ENCODE assay signal across 16 cellular contexts in genomic region chr4:40531636-40532023, GRCh38.
DNase-seq lines count a peak whose midpoint lies in the region; ATAC-seq, FAIRE-seq and TF ChIP-seq lines count a peak whose summit lies in the region.
"Had no signal": no experiment of that assay in that cellular context is flagged by ENCODE, and none has a peak within 500 bp of the region (broad histone marks: within the 10 kb centered on the region; RNA-seq: fewer than 3 reads in every experiment).

No MANE protein-coding gene starts in this region.

- H3K9me3 ChIP-seq in K562 (replicated peaks; ENCODE audit: control insufficient read depth, insufficient read depth, low read depth, low read length) (no peaks in the 10 kb centered on the region), psoas muscle (no peaks in the 10 kb centered on the region)
- H3K9me3 ChIP-seq: BLaER1 treated with 17β-estradiol and CSF1 and Interleukin-3, amounts not matched to agents 10 nM and 100 nM had no signal

- TF ChIP-seq POLR2A in K562 (conservative IDR thresholded peaks at IDR 0.05): no peak

- H3K9me3 Mint-ChIP-seq in activated naive CD8-positive, alpha-beta T cell treated with anti-CD3 and anti-CD28 coated beads, Interleukin-2, amount 50 U/mL, for 24 hours: no peaks in the 10 kb centered on the region
- no peaks in the 10 kb centered on the region for H3K9me3 Mint-ChIP-seq in activated naive CD8-positive, alpha-beta T cell treated with anti-CD3 and anti-CD28 coated beads for 36 hours
- no peaks in the 10 kb centered on the region for H3K9me3 Mint-ChIP-seq in type B pancreatic cell
- H3K9me3 Mint-ChIP-seq: CD4-positive, alpha-beta T cell; H9 had no signal

- peaks cover 15% of the 10 kb centered on the region for H3K4me1 Mint-ChIP-seq in activated naive CD8-positive, alpha-beta T cell treated with anti-CD3 and anti-CD28 coated beads, Interleukin-2, amount 50 U/mL, for 24 hours
- peaks cover 2% of the 10 kb centered on the region for H3K4me1 Mint-ChIP-seq in activated naive CD8-positive, alpha-beta T cell treated with anti-CD3 and anti-CD28 coated beads for 36 hours
- peaks cover 8% of the 10 kb centered on the region for H3K4me1 Mint-ChIP-seq in type B pancreatic cell (ENCODE audit: unreplicated experiment)
- H3K4me1 Mint-ChIP-seq: H9 had no signal

- no peak overlapping the region for H3K4me3 Mint-ChIP-seq in activated naive CD8-positive, alpha-beta T cell treated with anti-CD3 and anti-CD28 coated beads, Interleukin-2, amount 50 U/mL, for 24 hours
- H3K4me3 Mint-ChIP-seq in activated naive CD8-positive, alpha-beta T cell treated with anti-CD3 and anti-CD28 coated beads for 36 hours: no peak overlapping the region
- no peak overlapping the region for H3K4me3 Mint-ChIP-seq in type B pancreatic cell
- H3K4me3 Mint-ChIP-seq: CD4-positive, alpha-beta T cell; H9 had no signal

- no TSS peak for BruUV-seq in K562 (replicated peaks; lab: Mats Ljungman, UMichigan)

- TF ChIP-seq CTCF in K562 (IDR thresholded peaks at IDR 0.05 in 2 of 3, conservative IDR thresholded peaks at IDR 0.05 in 1 of 3; ENCODE audit: insufficient read depth in 2 of 3, low read depth in 1 of 3, low read length in 3 of 3): no peak
- TF ChIP-seq CTCF in type B pancreatic cell (conservative IDR thresholded peaks at IDR 0.05): no peak
- no peak for TF ChIP-seq CTCF in psoas muscle (IDR thresholded peaks at IDR 0.05)

- H2AFZ ChIP-seq in K562 (ENCODE audit: low read depth, low read length): peak overlapping the region; percentile 65

- peak overlapping the region; percentile 67; the same call in 1 of the 2 replicates for H3K4me2 ChIP-seq in K562 (ENCODE audit: insufficient read depth, low read length)
- H3K4me2 ChIP-seq: BLaER1 treated with 17β-estradiol and CSF1 and Interleukin-3, amounts not matched to agents 10 nM and 100 nM had no signal

- intact Hi-C loops in K562 (cut with micrococcal nuclease): no loop called here
- intact Hi-C loops in psoas muscle (cut with DNase I): no loop called here

- no peak for DNase-seq in activated naive CD8-positive, alpha-beta T cell treated with anti-CD3 and anti-CD28 coated beads, Interleukin-2, amount 50 U/mL, for 24 hours
- DNase-seq in activated naive CD8-positive, alpha-beta T cell treated with anti-CD3 and anti-CD28 coated beads for 36 hours: no peak
- DNase-seq in K562 (ENCODE audit: extremely low read depth in 1 of 4, low spot score in 3 of 4) (peak in 1 of 4 experiments; percentile 13), type B pancreatic cell (ENCODE audit: extremely low spot score, unreplicated experiment) (no peak), psoas muscle (no peak), activated gamma-delta T cell treated with Interleukin-2 at 50 U/mL for 16 hours (no peak)
- DNase-seq in activated naive CD4-positive, alpha-beta T cell treated with Interleukin-2 at 50 U/mL for 16 hours: no peak
- DNase-seq: 8988T; ACHN; Calu3; CD4-positive, alpha-beta T cell; DMS 273 treated with DMSO at 0.1 percent for 48 hours; GOT3; H9 had no signal

- H3K36me3 ChIP-seq in K562 (ENCODE audit: control insufficient read depth, insufficient read depth, low read length) (no peaks in the 10 kb centered on the region), psoas muscle (ENCODE audit: insufficient read depth in 1 of 2, low read depth in 1 of 2) (no peaks in the 10 kb centered on the region)

- 14% methylated on average over 3 of the region's 3 CpGs for WGBS in K562 (ENCODE audit: insufficient coverage, low coverage, missing lambda C conversion rate)
- WGBS in psoas muscle, 3 donors: 77 to 86% (median 83%) methylated on average over 3 of the region's 3 CpGs

- H4K20me1 ChIP-seq in K562 (replicated peaks; ENCODE audit: control insufficient read depth, insufficient read depth, low read length): no peaks in the 10 kb centered on the region

- no peak for TF ChIP-seq RAD21 in K562 (CRISPR knock-in tag; conservative IDR thresholded peaks at IDR 0.05 in 1 of 2, IDR thresholded peaks at IDR 0.05 in 1 of 2)

- POLR2A ChIA-PET in K562 (lab: Yijun Ruan, JAX): interaction anchor here (0.7 to 3.2 kb wide), 2 partner anchors 10 to 79 kb away, joined by 3 to 14 read pairs; no protein-coding TSS in a partner anchor

- no peaks in the 10 kb centered on the region for H3K27me3 ChIP-seq in K562 (ENCODE audit: control insufficient read depth in 2 of 2, insufficient read depth in 2 of 2, low read length in 2 of 2)
- no peaks in the 10 kb centered on the region for H3K27me3 ChIP-seq in psoas muscle (ENCODE audit: insufficient read depth in 3 of 3, low read length in 2 of 3)
- H3K27me3 ChIP-seq: BLaER1 treated with 17β-estradiol and CSF1 and Interleukin-3, amounts not matched to agents 10 nM and 100 nM had no signal

- FAIRE-seq in K562 (lab: Jason Lieb, UNC): no peak
- peak; percentile 76 for FAIRE-seq in islet of Langerhans (lab: Jason Lieb, UNC)

- H3K4me1 ChIP-seq in K562 (replicated peaks in 1 of 2; ENCODE audit: control insufficient read depth in 2 of 2, insufficient read depth in 2 of 2, low read length in 2 of 2): peaks cover 7 to 15% of the 10 kb centered on the region in 2 experiments
- H3K4me1 ChIP-seq in psoas muscle: no peaks in the 10 kb centered on the region

- H3K9ac ChIP-seq in K562 (ENCODE audit: insufficient read depth in 1 of 2, low read depth in 2 of 2, low read length in 2 of 2): peak overlapping the region in 1 of 2 experiments; percentile 6; a peak in 1 of 4 replicates
- H3K9ac ChIP-seq: BLaER1 treated with 17β-estradiol and CSF1 and Interleukin-3, amounts not matched to agents 10 nM and 100 nM had no signal

- no peaks in the 10 kb centered on the region for H3K79me2 ChIP-seq in K562 (ENCODE audit: control insufficient read depth, insufficient read depth, low read length)

- H3K9me1 ChIP-seq in K562 (ENCODE audit: control insufficient read depth, insufficient read depth, low read length): no peaks in the 10 kb centered on the region

- H3K4me3 ChIP-seq in K562 (no peak overlapping the region), psoas muscle (no peak overlapping the region)
- H3K4me3 ChIP-seq: BLaER1 treated with 17β-estradiol and CSF1 and Interleukin-3, amounts not matched to agents 10 nM and 100 nM had no signal

- H3K27ac Mint-ChIP-seq in activated naive CD8-positive, alpha-beta T cell treated with anti-CD3 and anti-CD28 coated beads, Interleukin-2, amount 50 U/mL, for 24 hours: peak overlapping the region; percentile 9
- no peak overlapping the region for H3K27ac Mint-ChIP-seq in activated naive CD8-positive, alpha-beta T cell treated with anti-CD3 and anti-CD28 coated beads for 36 hours
- peak overlapping the region; percentile 69 for H3K27ac Mint-ChIP-seq in type B pancreatic cell
- H3K27ac Mint-ChIP-seq: CD4-positive, alpha-beta T cell had no signal

- H3K27ac ChIP-seq in K562 (ENCODE audit: extremely low read depth, low read depth, low read length) (peak overlapping the region; percentile 51), psoas muscle (no peak overlapping the region)
- H3K27ac ChIP-seq: BLaER1 treated with 17β-estradiol and CSF1 and Interleukin-3, amounts not matched to agents 10 nM and 100 nM had no signal

- H3K36me3 Mint-ChIP-seq in activated naive CD8-positive, alpha-beta T cell treated with anti-CD3 and anti-CD28 coated beads, Interleukin-2, amount 50 U/mL, for 24 hours (ENCODE audit: low read depth): no peaks in the 10 kb centered on the region
- H3K36me3 Mint-ChIP-seq in activated naive CD8-positive, alpha-beta T cell treated with anti-CD3 and anti-CD28 coated beads for 36 hours: no peaks in the 10 kb centered on the region
- H3K36me3 Mint-ChIP-seq in type B pancreatic cell: no peaks in the 10 kb centered on the region

- CTCF ChIA-PET in K562 (lab: Yijun Ruan, JAX; ENCODE audit: low intra/inter-chr PET ratio): no interaction called here

- in situ Hi-C loops in K562 (cut with MboI): no loop called here

- peak; percentile 57 for ATAC-seq in activated naive CD8-positive, alpha-beta T cell treated with anti-CD3 and anti-CD28 coated beads, Interleukin-2, amount 50 U/mL, for 24 hours
- ATAC-seq in K562 (no peak; the same call in 1 of the 3 replicates), psoas muscle (no peak)

- no peak for TF ChIP-seq EP300 in K562 (IDR thresholded peaks at IDR 0.05; ENCODE audit: low read length)

- H3K27me3 Mint-ChIP-seq in activated naive CD8-positive, alpha-beta T cell treated with anti-CD3 and anti-CD28 coated beads, Interleukin-2, amount 50 U/mL, for 24 hours: no peaks in the 10 kb centered on the region
- no peaks in the 10 kb centered on the region for H3K27me3 Mint-ChIP-seq in activated naive CD8-positive, alpha-beta T cell treated with anti-CD3 and anti-CD28 coated beads for 36 hours
- no peaks in the 10 kb centered on the region for H3K27me3 Mint-ChIP-seq in type B pancreatic cell
- H3K27me3 Mint-ChIP-seq: CD4-positive, alpha-beta T cell had no signal

TF ChIP-seq in K562, 482 proteins besides CTCF, POLR2A, EP300 and RAD21:
- TF ChIP-seq KDM5B (IDR thresholded peaks at IDR 0.05; ENCODE audit: insufficient replicate concordance, low read depth, low read length) (no peak), EP400 (IDR thresholded peaks at IDR 0.05) (0 out of 2 replicates have a peak, but pooled peaks have one; percentile 15), HDAC3 (IDR thresholded peaks at IDR 0.05; ENCODE audit: borderline replicate concordance, partially characterized antibody) (peak; percentile 21), ZNF518B (CRISPR knock-in tag; IDR thresholded peaks at IDR 0.05) (no peak), DPF2 (IDR thresholded peaks at IDR 0.05) (peak; percentile 7), KLF1 (tag; IDR thresholded peaks at IDR 0.05) (peak; percentile 22)
